22 cellular contexts compared by ENCODE assay signal in the genomic region with DNA sequence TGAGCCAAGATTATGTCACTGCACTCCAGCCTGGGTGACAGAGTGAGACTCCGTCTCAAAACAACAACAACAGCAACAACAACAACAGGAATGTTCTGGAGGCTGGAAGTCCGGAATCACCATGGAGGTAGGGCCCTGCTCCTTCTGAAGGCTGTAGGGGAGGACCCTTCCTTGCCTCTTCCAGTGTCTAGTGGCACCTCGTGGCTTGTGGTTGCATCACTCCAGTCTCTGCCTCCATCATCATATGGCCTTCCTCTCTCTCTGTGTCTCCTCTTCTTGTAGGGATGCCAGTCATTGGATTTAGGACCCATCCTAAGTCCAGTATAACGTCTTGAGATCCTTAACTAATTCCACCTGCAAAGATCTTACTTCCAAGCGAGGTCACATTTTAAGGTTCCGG. TPM values are rescaled to one million over a fixed set of nuclear protein-coding genes. Genes with fewer than 3 reads are reported as not detected.
DNase-seq lines count a peak whose midpoint lies in the region; ATAC-seq and TF ChIP-seq lines count a peak whose summit lies in the region.
"Had no signal": no experiment of that assay in that cellular context is flagged by ENCODE, and none has a peak within 500 bp of the region (broad histone marks: within the 10 kb centered on the region; RNA-seq: fewer than 3 reads in every experiment).

No MANE protein-coding gene starts in this region.

- DNase-seq in NCI-H2107 treated with DMSO at 0.1 percent for 48 hours (lab: John Stamatoyannopoulos, UW; ENCODE audit: unreplicated experiment) (peak; percentile 4), NCI-H2107 (lab: John Stamatoyannopoulos, UW) (no peak), WTC11 (ENCODE audit: low spot score) (no peak), glutamatergic neuron (no peak), tibial nerve (ENCODE audit: low spot score in 2 of 2) (no peak), DMS53 treated with DMSO at 0.1 percent for 48 hours (lab: John Stamatoyannopoulos, UW; ENCODE audit: unreplicated experiment) (no peak), mesenchymal stem cell (no peak)
- DNase-seq: 8988T; CD8-positive, alpha-beta T cell; GM23248; HCEC 1CT; KBM-7; MM.1S; NCI-H1105; NCI-H2081 treated with DMSO at 0.1 percent for 48 hours; NCI-H748 treated with DMSO at 0.1 percent for 48 hours had no signal

- H3K18ac ChIP-seq in mesenchymal stem cell (ENCODE audit: low read depth in 1 of 2, low read length in 2 of 2), result no peak overlapping the region

- no peak overlapping the region for H2BK120ac ChIP-seq in mesenchymal stem cell (ENCODE audit: low read depth, low read length)

- 76 to 77% methylated on average over 6 of the region's 6 CpGs for WGBS in tibial nerve, 2 donors
- 84% methylated on average over 6 of the region's 6 CpGs for WGBS in mesenchymal stem cell

- POLR2A ChIA-PET in WTC11 (lab: Charles Lee), result interaction anchor here (1.6 kb wide), 1 partner anchor 9 kb away, joined by 5 read pairs; no protein-coding TSS in a partner anchor

- H3K27me3 Mint-ChIP-seq in WTC11 (ENCODE audit: low read depth) (no peaks in the 10 kb centered on the region; the same call in 1 of the 2 replicates), glutamatergic neuron (ENCODE audit: unreplicated experiment) (peaks cover 2% of the 10 kb centered on the region)

- no peak overlapping the region for H3K14ac ChIP-seq in mesenchymal stem cell (ENCODE audit: low read length in 2 of 2)

- no peaks in the 10 kb centered on the region for H3K79me1 ChIP-seq in mesenchymal stem cell (replicated peaks; ENCODE audit: low read length, poor library complexity, severe bottlenecking)

- H3K4me3 Mint-ChIP-seq in WTC11 (no peak overlapping the region), glutamatergic neuron (ENCODE audit: unreplicated experiment) (peak overlapping the region; percentile 4)
- H3K4me3 Mint-ChIP-seq: CD8-positive, alpha-beta T cell had no signal

- H3K27ac Mint-ChIP-seq in WTC11 (peak overlapping the region; percentile 80; the same call in 1 of the 2 replicates), glutamatergic neuron (ENCODE audit: unreplicated experiment) (no peak overlapping the region)
- H3K27ac Mint-ChIP-seq: CD8-positive, alpha-beta T cell had no signal

- H3K4me2 ChIP-seq in mesenchymal stem cell (ENCODE audit: low read length, poor library complexity, severe bottlenecking), result no peak overlapping the region

- no peaks in the 10 kb centered on the region for H3K9me3 ChIP-seq in tibial nerve
- H3K9me3 ChIP-seq in mesenchymal stem cell (ENCODE audit: control insufficient read depth, low read length), result no peaks in the 10 kb centered on the region
- H3K9me3 ChIP-seq: BLaER1 treated with 17β-estradiol and CSF1 and Interleukin-3, amounts not matched to agents 10 nM and 100 nM; SJSA1 had no signal

- no peak for ATAC-seq in WTC11
- ATAC-seq in GM19351 (IDR thresholded peaks at IDR 0.05; ENCODE audit: unreplicated experiment), result no peak
- ATAC-seq: CD8-positive, alpha-beta T cell; Right ventricle myocardium inferior had no signal

- H3K36me3 Mint-ChIP-seq in WTC11, result no peaks in the 10 kb centered on the region
- no peaks in the 10 kb centered on the region for H3K36me3 Mint-ChIP-seq in glutamatergic neuron (ENCODE audit: unreplicated experiment)

- CTCF ChIA-PET in WTC11 (lab: Charles Lee), result interaction anchor here (0.6 to 1.7 kb wide), 3 partner anchors 39 to 186 kb away, joined by 3 to 4 read pairs (median 3); a partner anchor contains a TSS

- no peak overlapping the region for H2BK15ac ChIP-seq in mesenchymal stem cell (ENCODE audit: low read depth, poor library complexity, severe bottlenecking)

- H3K36me3 ChIP-seq in tibial nerve, result no peaks in the 10 kb centered on the region
- H3K36me3 ChIP-seq in mesenchymal stem cell (ENCODE audit: control insufficient read depth in 1 of 2, insufficient read depth in 2 of 2, low read depth in 1 of 2, low read length in 2 of 2), result peaks cover 0 to 5% of the 10 kb centered on the region in 2 experiments
- H3K36me3 ChIP-seq: SJSA1 had no signal

- H2BK5ac ChIP-seq in mesenchymal stem cell (ENCODE audit: low read depth, low read length, poor library complexity, severe bottlenecking), result no peak overlapping the region

- no peak overlapping the region for H2AK5ac ChIP-seq in mesenchymal stem cell (ENCODE audit: low read length, severe bottlenecking)

- H3K9ac ChIP-seq in mesenchymal stem cell (ENCODE audit: low read length), result no peak overlapping the region
- H3K9ac ChIP-seq: BLaER1 treated with 17β-estradiol and CSF1 and Interleukin-3, amounts not matched to agents 10 nM and 100 nM; GM23248 had no signal

- no peak for TF ChIP-seq EP300 in tibial nerve (IDR thresholded peaks at IDR 0.05)

- TF ChIP-seq CTCF in WTC11 (IDR thresholded peaks at IDR 0.05), result no peak
- no peak for TF ChIP-seq CTCF in glutamatergic neuron (IDR thresholded peaks at IDR 0.05; ENCODE audit: partially characterized antibody, unreplicated experiment)
- TF ChIP-seq CTCF in tibial nerve (IDR thresholded peaks at IDR 0.05), result no peak

- H3K27me3 ChIP-seq in tibial nerve (no peaks in the 10 kb centered on the region), mesenchymal stem cell (ENCODE audit: control insufficient read depth in 1 of 2, insufficient read depth in 1 of 2, low read length in 2 of 2) (peaks cover 24 to 59% of the 10 kb centered on the region in 2 experiments)
- H3K27me3 ChIP-seq: BLaER1 treated with 17β-estradiol and CSF1 and Interleukin-3, amounts not matched to agents 10 nM and 100 nM had no signal

- no peak for TF ChIP-seq POLR2A in tibial nerve (IDR thresholded peaks at IDR 0.05)

- H3K4me3 ChIP-seq in tibial nerve (peak overlapping the region in 1 of 4 donors; percentile 15), mesenchymal stem cell (ENCODE audit: insufficient read depth in 1 of 2, low read depth in 1 of 2, low read length in 2 of 2) (no peak overlapping the region)
- H3K4me3 ChIP-seq: BLaER1 treated with 17β-estradiol and CSF1 and Interleukin-3, amounts not matched to agents 10 nM and 100 nM; GM23248; SJSA1 had no signal

- H2BK12ac ChIP-seq in mesenchymal stem cell (ENCODE audit: low read length in 2 of 2), result no peak overlapping the region

- no peak overlapping the region for H4K91ac ChIP-seq in mesenchymal stem cell (ENCODE audit: low read length)

- no peak overlapping the region for H3K23ac ChIP-seq in mesenchymal stem cell (ENCODE audit: low read length in 2 of 2)

- H3K4me1 ChIP-seq in tibial nerve, result peaks cover 0 to 35% (median 5%) of the 10 kb centered on the region in 4 donors
- H3K4me1 ChIP-seq in mesenchymal stem cell (ENCODE audit: control insufficient read depth, insufficient read depth, low read depth, low read length), result no peaks in the 10 kb centered on the region
- H3K4me1 ChIP-seq: SJSA1 had no signal

- H2AFZ ChIP-seq in mesenchymal stem cell (ENCODE audit: low read depth, low read length), result no peak overlapping the region
- H2AFZ ChIP-seq: GM23248 had no signal

- H3K4me1 Mint-ChIP-seq in WTC11 (no peaks in the 10 kb centered on the region), glutamatergic neuron (ENCODE audit: low read depth, unreplicated experiment) (peaks cover 10% of the 10 kb centered on the region)

- no peak overlapping the region for H4K8ac ChIP-seq in mesenchymal stem cell (ENCODE audit: low read length)

- H3K9me3 Mint-ChIP-seq in WTC11, result peaks cover 3% of the 10 kb centered on the region; the same call in 1 of the 2 replicates
- H3K9me3 Mint-ChIP-seq in glutamatergic neuron (ENCODE audit: unreplicated experiment), result peaks cover 4% of the 10 kb centered on the region
- H3K9me3 Mint-ChIP-seq: CD8-positive, alpha-beta T cell had no signal

- H3K27ac ChIP-seq in tibial nerve, result peak overlapping the region; percentile 32 to 89 (median 80)
- H3K27ac ChIP-seq in mesenchymal stem cell (ENCODE audit: low read length, poor library complexity, severe bottlenecking), result no peak overlapping the region
- H3K27ac ChIP-seq: BLaER1 treated with 17β-estradiol and CSF1 and Interleukin-3, amounts not matched to agents 10 nM and 100 nM; GM23248; SJSA1 had no signal

- no peak overlapping the region for H3K4ac ChIP-seq in mesenchymal stem cell (ENCODE audit: low read depth in 1 of 2, low read length in 2 of 2)

TF ChIP-seq in WTC11, 78 proteins besides CTCF, POLR2A, EP300 and RAD21 (continues in another document):
- TF ChIP-seq, protein P1, sequence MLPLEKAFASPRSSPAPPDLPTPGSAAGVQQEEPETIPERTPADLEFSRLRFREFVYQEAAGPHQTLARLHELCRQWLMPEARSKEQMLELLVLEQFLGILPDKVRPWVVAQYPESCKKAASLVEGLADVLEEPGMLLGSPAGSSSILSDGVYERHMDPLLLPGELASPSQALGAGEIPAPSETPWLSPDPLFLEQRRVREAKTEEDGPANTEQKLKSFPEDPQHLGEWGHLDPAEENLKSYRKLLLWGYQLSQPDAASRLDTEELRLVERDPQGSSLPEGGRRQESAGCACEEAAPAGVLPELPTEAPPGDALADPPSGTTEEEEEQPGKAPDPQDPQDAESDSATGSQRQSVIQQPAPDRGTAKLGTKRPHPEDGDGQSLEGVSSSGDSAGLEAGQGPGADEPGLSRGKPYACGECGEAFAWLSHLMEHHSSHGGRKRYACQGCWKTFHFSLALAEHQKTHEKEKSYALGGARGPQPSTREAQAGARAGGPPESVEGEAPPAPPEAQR (CRISPR knock-in tag; IDR thresholded peaks at IDR 0.05), result no peak
- TF ChIP-seq FOXP1 (CRISPR knock-in tag; IDR thresholded peaks at IDR 0.05; ENCODE audit: borderline replicate concordance) (no peak), ZNF317 (CRISPR knock-in tag; IDR thresholded peaks at IDR 0.05; ENCODE audit: borderline replicate concordance, low read depth) (no peak)

RNA-seq across cellular contexts. Expression of a gene that starts 14.0 kb away (rescaled TPM):
- total RNA-seq in WTC11 (2021) (9.3 to 12.5 TPM (median 10.7 TPM) in 3 replicates), glutamatergic neuron (ENCODE audit: unreplicated experiment) (9.7 TPM), tibial nerve (100 to 1,000 TPM in 1 of 4 donors, 10 to 100 TPM in 3; 37.5 to 104 (median 43.8) TPM)
- polyA plus RNA-seq in mesenchymal stem cell (2013, experiment 1 of 2), result 12.3 TPM
- 13.2 TPM for polyA plus RNA-seq in mesenchymal stem cell (2013, experiment 2 of 2)

RNA-seq across cellular contexts. Expression of a gene that starts 46.0 kb away (rescaled TPM):
- total RNA-seq in WTC11 (2021) (1.4 to 1.8 TPM (median 1.8 TPM) in 3 replicates), glutamatergic neuron (ENCODE audit: unreplicated experiment) (not detected), tibial nerve (10 to 100 TPM in 3 of 4 donors, 1 to 10 TPM in 1; 6.3 to 39.0 (median 17.8) TPM)
- 0.17 TPM for polyA plus RNA-seq in mesenchymal stem cell (2013, experiment 1 of 2)
- 0.22 TPM for polyA plus RNA-seq in mesenchymal stem cell (2013, experiment 2 of 2)
- total RNA-seq: CD8-positive, alpha-beta T cell; Daoy; GM23248; NCI-H460; SJSA1 had no signal
- polyA plus RNA-seq: GM23248 had no signal

RNA-seq across cellular contexts. Expression of a gene that starts 51.9 kb away (rescaled TPM):
- 25.7 to 31.4 TPM (median 26.2 TPM) in 3 replicates for total RNA-seq in WTC11 (2021)
- 18.8 TPM for total RNA-seq in glutamatergic neuron (ENCODE audit: unreplicated experiment)
- total RNA-seq in tibial nerve, result 10 to 100 TPM; 15.9 to 25.5 (median 22.9) TPM
- 30.9 TPM for polyA plus RNA-seq in mesenchymal stem cell (2013, experiment 1 of 2)
- polyA plus RNA-seq in mesenchymal stem cell (2013, experiment 2 of 2), result 32.6 TPM
